In genomic region chr1:154954541-154954940, GRCh38 we compare ENCODE assay signal across 8 cellular contexts. TPM values are rescaled to one million over a fixed set of nuclear protein-coding genes. Genes with fewer than 3 reads are reported as not detected.
DNase-seq lines count a peak whose midpoint lies in the region; ATAC-seq, FAIRE-seq and TF ChIP-seq lines count a peak whose summit lies in the region.

No MANE protein-coding gene starts in this region.

- H3K9ac ChIP-seq in kidney (ENCODE audit: low read length in 2 of 2), result peak overlapping the region in 1 of 2 donors; percentile 82

- peaks cover 27% of the 10 kb centered on the region for H3K36me3 Mint-ChIP-seq in activated CD4-positive, alpha-beta T cell treated with anti-CD3 and anti-CD28 coated beads, Interleukin-2, amount 10 ng/mL, durations not matched to agents 24 days and 14 days (ENCODE audit: low read depth)
- peaks cover 10% of the 10 kb centered on the region for H3K36me3 Mint-ChIP-seq in activated CD8-positive, alpha-beta T cell treated with anti-CD3 and anti-CD28 coated beads for 36 hours (ENCODE audit: low read depth)

- H3K27me3 Mint-ChIP-seq in activated CD4-positive, alpha-beta T cell treated with anti-CD3 and anti-CD28 coated beads, Interleukin-2, amount 10 ng/mL, durations not matched to agents 24 days and 14 days, result no peaks in the 10 kb centered on the region
- no peaks in the 10 kb centered on the region for H3K27me3 Mint-ChIP-seq in activated CD8-positive, alpha-beta T cell treated with anti-CD3 and anti-CD28 coated beads for 36 hours
- no peaks in the 10 kb centered on the region for H3K27me3 Mint-ChIP-seq in stimulated activated naive CD8-positive, alpha-beta T cell treated with anti-CD3 and anti-CD28 coated beads, Interleukin-15, amount 100 ng/mL, for 72 hours

- peaks cover 64% of the 10 kb centered on the region for H3K4me1 Mint-ChIP-seq in activated CD4-positive, alpha-beta T cell treated with anti-CD3 and anti-CD28 coated beads, Interleukin-2, amount 10 ng/mL, durations not matched to agents 24 days and 14 days
- H3K4me1 Mint-ChIP-seq in activated CD8-positive, alpha-beta T cell treated with anti-CD3 and anti-CD28 coated beads for 36 hours (ENCODE audit: low read depth), result peaks cover 67% of the 10 kb centered on the region
- H3K4me1 Mint-ChIP-seq in stimulated activated naive CD8-positive, alpha-beta T cell treated with anti-CD3 and anti-CD28 coated beads, Interleukin-15, amount 100 ng/mL, for 72 hours, result peaks cover 89% of the 10 kb centered on the region

- no peak for TF ChIP-seq POLR2A in testis (IDR thresholded peaks at IDR 0.05)

- H3K27ac ChIP-seq in kidney (ENCODE audit: low read depth in 2 of 2, low read length in 2 of 2) (peak overlapping the region; percentile 17 to 78), testis (no peak overlapping the region)

- H3K9me3 Mint-ChIP-seq in activated CD4-positive, alpha-beta T cell treated with anti-CD3 and anti-CD28 coated beads, Interleukin-2, amount 10 ng/mL, durations not matched to agents 24 days and 14 days, result no peaks in the 10 kb centered on the region
- H3K9me3 Mint-ChIP-seq in activated CD8-positive, alpha-beta T cell treated with anti-CD3 and anti-CD28 coated beads for 36 hours, result no peaks in the 10 kb centered on the region
- no peaks in the 10 kb centered on the region for H3K9me3 Mint-ChIP-seq in stimulated activated naive CD8-positive, alpha-beta T cell treated with anti-CD3 and anti-CD28 coated beads, Interleukin-15, amount 100 ng/mL, for 72 hours

- no peaks in the 10 kb centered on the region for H3K9me3 ChIP-seq in kidney (ENCODE audit: control insufficient read depth in 1 of 2, low read length in 2 of 2)
- no peaks in the 10 kb centered on the region for H3K9me3 ChIP-seq in testis

- POLR2A ChIA-PET in activated CD8-positive, alpha-beta T cell treated with anti-CD3 and anti-CD28 coated beads for 36 hours (lab: Charles Lee), result interaction anchor here (1.4 to 3.3 kb wide), 4 partner anchors 18 to 165 kb away, joined by 3 to 11 read pairs (median 7); partner anchors contain the start of genes FLAD1 and PMVK

- DNase-seq in activated CD4-positive, alpha-beta T cell treated with anti-CD3 and anti-CD28 coated beads, Interleukin-2, amount 10 ng/mL, durations not matched to agents 24 days and 14 days, result no peak
- no peak for DNase-seq in activated CD4-positive, alpha-beta T cell treated with anti-CD3 and anti-CD28 coated beads for 4 hours
- no peak for DNase-seq in activated CD8-positive, alpha-beta T cell treated with anti-CD3 and anti-CD28 coated beads for 36 hours
- DNase-seq in kidney, result no peak
- no peak for DNase-seq in stimulated activated naive CD8-positive, alpha-beta T cell treated with anti-CD3 and anti-CD28 coated beads, Interleukin-15, amount 100 ng/mL, for 72 hours
- no peak for DNase-seq in mucosa of gallbladder (ENCODE audit: low spot score)
- DNase-seq in testis, result no peak

- no peak for FAIRE-seq in kidney (lab: Jason Lieb, UNC)

- 58 to 76% methylated on average over 3 of the region's 3 CpGs for WGBS in testis, 2 donors

- H3K4me3 ChIP-seq in kidney (ENCODE audit: low read length in 2 of 2) (peak overlapping the region in 1 of 2 donors; percentile 88), testis (no peak overlapping the region)

- ATAC-seq in activated CD8-positive, alpha-beta T cell treated with anti-CD3 and anti-CD28 coated beads for 36 hours, result no peak
- ATAC-seq in stimulated activated naive CD8-positive, alpha-beta T cell treated with anti-CD3 and anti-CD28 coated beads, Interleukin-15, amount 100 ng/mL, for 72 hours, result no peak
- no peak for ATAC-seq in HG02840 (IDR thresholded peaks at IDR 0.05; ENCODE audit: low FRiP score, unreplicated experiment)

- CTCF ChIA-PET in activated CD8-positive, alpha-beta T cell treated with anti-CD3 and anti-CD28 coated beads for 36 hours (lab: Charles Lee), result interaction anchor here (1.6 to 6.7 kb wide), 7 partner anchors 16 to 107 kb away, joined by 3 to 49 read pairs (median 12); partner anchors contain the start of genes ADAM15, PMVK and SHC1

- no peaks in the 10 kb centered on the region for H3K27me3 ChIP-seq in testis

- H3K27ac Mint-ChIP-seq in activated CD4-positive, alpha-beta T cell treated with anti-CD3 and anti-CD28 coated beads, Interleukin-2, amount 10 ng/mL, durations not matched to agents 24 days and 14 days, result peak overlapping the region; percentile 96
- H3K27ac Mint-ChIP-seq in activated CD8-positive, alpha-beta T cell treated with anti-CD3 and anti-CD28 coated beads for 36 hours, result peak overlapping the region; percentile 97
- H3K27ac Mint-ChIP-seq in stimulated activated naive CD8-positive, alpha-beta T cell treated with anti-CD3 and anti-CD28 coated beads, Interleukin-15, amount 100 ng/mL, for 72 hours, result peak overlapping the region in 1 of 2 donors; percentile 100

- intact Hi-C loops in activated CD4-positive, alpha-beta T cell treated with anti-CD3 and anti-CD28 coated beads, Interleukin-2, amount 10 ng/mL, durations not matched to agents 24 days and 14 days (cut with micrococcal nuclease), result no loop called here
- intact Hi-C loops in activated CD8-positive, alpha-beta T cell treated with anti-CD3 and anti-CD28 coated beads for 36 hours (cut with micrococcal nuclease), result no loop called here
- intact Hi-C loops in kidney (cut with DNase I), result no loop called here
- intact Hi-C loops in testis (cut with DNase I; ENCODE audit: low total_unique reads), result loop anchor here (5.0 kb wide), 1 partner anchor 108 kb away; the partner anchor contains the start of gene EFNA4

- peaks cover 0 to 8% of the 10 kb centered on the region in 2 donors for H3K36me3 ChIP-seq in kidney (ENCODE audit: control insufficient read depth in 1 of 2, insufficient read depth in 2 of 2, low read length in 2 of 2)
- H3K36me3 ChIP-seq in testis (ENCODE audit: low read depth, missing control alignments), result no peaks in the 10 kb centered on the region

- H3K4me1 ChIP-seq in kidney (ENCODE audit: control insufficient read depth in 1 of 2, insufficient read depth in 1 of 2, low read depth in 1 of 2, low read length in 2 of 2) (peaks cover 19 to 37% of the 10 kb centered on the region in 2 donors), testis (peaks cover 46% of the 10 kb centered on the region)

- peak overlapping the region; percentile 87 for H3K4me3 Mint-ChIP-seq in activated CD4-positive, alpha-beta T cell treated with anti-CD3 and anti-CD28 coated beads, Interleukin-2, amount 10 ng/mL, durations not matched to agents 24 days and 14 days
- H3K4me3 Mint-ChIP-seq in activated CD8-positive, alpha-beta T cell treated with anti-CD3 and anti-CD28 coated beads for 36 hours, result peak overlapping the region; percentile 91
- H3K4me3 Mint-ChIP-seq in stimulated activated naive CD8-positive, alpha-beta T cell treated with anti-CD3 and anti-CD28 coated beads, Interleukin-15, amount 100 ng/mL, for 72 hours, result peak overlapping the region; percentile 87 to 100

- no peak for TF ChIP-seq CTCF in activated CD8-positive, alpha-beta T cell treated with anti-CD3 and anti-CD28 coated beads for 36 hours (IDR thresholded peaks at IDR 0.05)
- TF ChIP-seq CTCF in kidney (IDR thresholded peaks at IDR 0.05; ENCODE audit: borderline replicate concordance, extremely low read depth, insufficient read depth) (no peak), testis (IDR thresholded peaks at IDR 0.05) (no peak)

RNA-seq across cellular contexts. Expression of gene PBXIP1, which starts 1.4 kb away (rescaled TPM):
- 19.3 and 21.6 TPM in 2 replicates for total RNA-seq in activated CD4-positive, alpha-beta T cell treated with anti-CD3 and anti-CD28 coated beads, Interleukin-2, amount 10 ng/mL, durations not matched to agents 24 days and 14 days
- 10 to 100 TPM; 17.7 to 19.4 TPM for total RNA-seq in activated CD8-positive, alpha-beta T cell treated with anti-CD3 and anti-CD28 coated beads for 36 hours
- total RNA-seq in kidney (83.9 TPM), mucosa of gallbladder (208 TPM), testis (10 to 100 TPM; 84.1 to 87.1 TPM)
- polyA plus RNA-seq in kidney (ENCODE audit: insufficient read depth, low read depth, low replicate concordance) (115 TPM), testis (ENCODE audit: insufficient read depth, low read depth, low replicate concordance) (111 TPM)

RNA-seq across cellular contexts. Expression of gene PYGO2, which starts 7.0 kb away (rescaled TPM):
- total RNA-seq in activated CD4-positive, alpha-beta T cell treated with anti-CD3 and anti-CD28 coated beads, Interleukin-2, amount 10 ng/mL, durations not matched to agents 24 days and 14 days, result 34.4 and 34.8 TPM in 2 replicates
- 10 to 100 TPM; 21.2 to 21.8 TPM for total RNA-seq in activated CD8-positive, alpha-beta T cell treated with anti-CD3 and anti-CD28 coated beads for 36 hours
- total RNA-seq in kidney, result 32.8 TPM
- 26.9 TPM for polyA plus RNA-seq in kidney (ENCODE audit: insufficient read depth, low read depth, low replicate concordance)
- 54.5 TPM for total RNA-seq in mucosa of gallbladder
- total RNA-seq in testis, result 10 to 100 TPM; 31.0 to 34.9 TPM
- 33.2 TPM for polyA plus RNA-seq in testis (ENCODE audit: insufficient read depth, low read depth, low replicate concordance)

RNA-seq across cellular contexts. Expression of gene SHC1, which starts 16.0 kb away (rescaled TPM):
- total RNA-seq in activated CD4-positive, alpha-beta T cell treated with anti-CD3 and anti-CD28 coated beads, Interleukin-2, amount 10 ng/mL, durations not matched to agents 24 days and 14 days, result 50.4 and 60.5 TPM in 2 replicates
- total RNA-seq in activated CD8-positive, alpha-beta T cell treated with anti-CD3 and anti-CD28 coated beads for 36 hours, result 10 to 100 TPM; 32.3 to 34.2 TPM
- total RNA-seq in kidney (153 TPM), mucosa of gallbladder (123 TPM), testis (10 to 100 TPM; 47.9 to 59.3 TPM)
- polyA plus RNA-seq in kidney (ENCODE audit: insufficient read depth, low read depth, low replicate concordance) (43.8 TPM), testis (ENCODE audit: insufficient read depth, low read depth, low replicate concordance) (49.0 TPM)

RNA-seq across cellular contexts. Expression of gene PMVK, which starts 18.0 kb away (rescaled TPM):
- total RNA-seq in activated CD4-positive, alpha-beta T cell treated with anti-CD3 and anti-CD28 coated beads, Interleukin-2, amount 10 ng/mL, durations not matched to agents 24 days and 14 days, result 47.4 and 47.7 TPM in 2 replicates
- 10 to 100 TPM; 32.3 to 33.2 TPM for total RNA-seq in activated CD8-positive, alpha-beta T cell treated with anti-CD3 and anti-CD28 coated beads for 36 hours
- total RNA-seq in kidney (42.0 TPM), mucosa of gallbladder (33.0 TPM), testis (10 to 100 TPM; 21.1 to 27.7 TPM)
- polyA plus RNA-seq in kidney (ENCODE audit: insufficient read depth, low read depth, low replicate concordance) (132 TPM), testis (ENCODE audit: insufficient read depth, low read depth, low replicate concordance) (44.6 TPM)

RNA-seq across cellular contexts. Expression of gene CKS1B, which starts 19.9 kb away (rescaled TPM):
- total RNA-seq in activated CD4-positive, alpha-beta T cell treated with anti-CD3 and anti-CD28 coated beads, Interleukin-2, amount 10 ng/mL, durations not matched to agents 24 days and 14 days, result 179 and 181 TPM in 2 replicates
- 100 to 1,000 TPM; 172 to 173 TPM for total RNA-seq in activated CD8-positive, alpha-beta T cell treated with anti-CD3 and anti-CD28 coated beads for 36 hours
- 23.1 TPM for total RNA-seq in kidney
- polyA plus RNA-seq in kidney (ENCODE audit: insufficient read depth, low read depth, low replicate concordance), result 43.1 TPM
- total RNA-seq in mucosa of gallbladder, result 27.1 TPM
- total RNA-seq in testis, result 10 to 100 TPM; 45.5 to 84.3 TPM
- polyA plus RNA-seq in testis (ENCODE audit: insufficient read depth, low read depth, low replicate concordance), result 100 TPM

Comparison
In these comparisons a context has a peak if more than half of its experiments do, and no peak if none do; other contexts are left out.
1. H3K27ac ChIP-seq: peak in kidney (2 of 2); none in testis (0 of 2).
2. Peak in every context shown above with its lines, with median percentiles within 50 percentile points of each other: H3K4me3 Mint-ChIP-seq.